25 cellular contexts compared by ENCODE assay signal in the genomic region with DNA sequence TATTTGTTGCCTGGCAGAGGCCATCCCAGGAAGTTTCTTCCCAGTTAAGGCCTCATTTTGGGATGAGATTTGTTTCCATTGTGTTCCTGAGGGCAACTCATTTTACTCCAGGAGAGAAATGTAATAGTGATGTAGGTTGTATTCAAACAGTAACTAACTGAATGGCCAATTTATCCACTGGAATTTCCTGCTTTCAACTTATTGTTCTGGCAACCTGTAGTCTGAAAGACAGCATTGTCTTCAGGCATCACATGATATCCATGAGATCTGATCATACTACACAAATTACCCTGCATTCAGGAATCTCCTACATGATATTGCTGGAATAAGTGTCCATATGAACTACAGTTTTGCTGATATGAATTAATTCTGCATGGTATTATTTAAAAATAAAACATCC.
DNase-seq lines count a peak whose midpoint lies in the region; FAIRE-seq and TF ChIP-seq lines count a peak whose summit lies in the region.
"Had no signal": no experiment of that assay in that cellular context is flagged by ENCODE, and none has a peak within 500 bp of the region (broad histone marks: within the 10 kb centered on the region; RNA-seq: fewer than 3 reads in every experiment).

No MANE protein-coding gene starts in this region.

- DNase-seq in Calu3 = no peak
- DNase-seq in HT1080 (ENCODE audit: low read depth) = peak; percentile 46
- no peak for DNase-seq in endothelial cell (ENCODE audit: low spot score)
- DNase-seq in lung microvascular endothelial cell (ENCODE audit: low read depth in 2 of 2) = peak; percentile 37 to 46
- no peak for DNase-seq in NCI-H748 treated with DMSO at 0.1 percent for 48 hours (lab: John Stamatoyannopoulos, UW)
- no peak for DNase-seq in NCI-H2081 treated with DMSO at 0.1 percent for 48 hours (lab: John Stamatoyannopoulos, UW)
- no peak for DNase-seq in GM19239 (ENCODE audit: insufficient read length, low spot score)
- DNase-seq: CD4-positive, alpha-beta T cell; COR-L47; DMS 273 treated with DMSO at 0.1 percent for 48 hours; DMS79; EL; GDM1; KBM-7; NCI-H1105; NCI-H1436 treated with DMSO at 0.1 percent for 48 hours; NCI-H187 treated with DMSO at 0.1 percent for 48 hours; NCI-H2227 treated with DMSO at 0.1 percent for 48 hours; NCI-H526 treated with DMSO at 0.1 percent for 48 hours; OCI-M1; Peyer's patch; SHP77 treated with DMSO at 0.1 percent for 48 hours; SW 1271 had no signal

- peak overlapping the region; percentile 64 for H3K27ac Mint-ChIP-seq in Calu3 (ENCODE audit: unreplicated experiment)
- peak overlapping the region; percentile 14 for H3K27ac Mint-ChIP-seq in endothelial cell (ENCODE audit: unreplicated experiment)
- H3K27ac Mint-ChIP-seq: CD4-positive, alpha-beta T cell had no signal

- H3K4me3 Mint-ChIP-seq in Calu3 (ENCODE audit: low read depth, unreplicated experiment) = no peak overlapping the region
- no peak overlapping the region for H3K4me3 Mint-ChIP-seq in endothelial cell (ENCODE audit: unreplicated experiment)
- H3K4me3 Mint-ChIP-seq: CD4-positive, alpha-beta T cell had no signal

- BruUV-seq in Calu3 (replicated peaks; lab: Mats Ljungman, UMichigan) = no TSS peak

- CTCF ChIA-PET in Calu3 (lab: Charles Lee) = interaction anchor here (0.5 kb wide), 1 partner anchor 34 kb away, joined by 3 read pairs; no protein-coding TSS in a partner anchor

- no peaks in the 10 kb centered on the region for H3K27me3 Mint-ChIP-seq in Calu3 (ENCODE audit: unreplicated experiment)
- H3K27me3 Mint-ChIP-seq in endothelial cell (ENCODE audit: unreplicated experiment) = no peaks in the 10 kb centered on the region
- H3K27me3 Mint-ChIP-seq: CD4-positive, alpha-beta T cell had no signal

- TF ChIP-seq CTCF in Calu3 (IDR thresholded peaks at IDR 0.05; ENCODE audit: unreplicated experiment) (no peak), endothelial cell (IDR thresholded peaks at IDR 0.05; ENCODE audit: unreplicated experiment) (no peak)

- peaks cover 4% of the 10 kb centered on the region for H3K36me3 Mint-ChIP-seq in Calu3 (ENCODE audit: insufficient read depth, unreplicated experiment)
- H3K36me3 Mint-ChIP-seq in endothelial cell (ENCODE audit: low read depth, unreplicated experiment) = peaks cover 18% of the 10 kb centered on the region

- H3K9me3 Mint-ChIP-seq in Calu3 (ENCODE audit: low read depth, unreplicated experiment) (peaks cover 4% of the 10 kb centered on the region), endothelial cell (ENCODE audit: unreplicated experiment) (no peaks in the 10 kb centered on the region)

- intact Hi-C loops in Calu3 (cut with micrococcal nuclease; ENCODE audit: unreplicated experiment) = no loop called here

- H3K4me1 Mint-ChIP-seq in Calu3 (ENCODE audit: low read depth, unreplicated experiment) (no peaks in the 10 kb centered on the region), endothelial cell (ENCODE audit: unreplicated experiment) (peaks cover 8% of the 10 kb centered on the region)

- FAIRE-seq in GM19239 (lab: Jason Lieb, UNC) = no peak
- FAIRE-seq: A549, GM12878 had no signal

Comparison
In these comparisons a context has a peak if more than half of its experiments do, and no peak if none do; other contexts are left out.
1. DNase-seq: peak in HT1080 (single experiment) and lung microvascular endothelial cell (2 of 2); none in Calu3 (single experiment), endothelial cell (single experiment), NCI-H748 treated with DMSO at 0.1 percent for 48 hours (single experiment), NCI-H2081 treated with DMSO at 0.1 percent for 48 hours (single experiment) and GM19239 (single experiment).